Comparison of ENCODE assay signal across 3 cellular contexts in genomic region chr15:42201801-42202200, GRCh38.
A peak's percentile ranks its signal among the peaks of the same experiment; 100 is the strongest.
TF ChIP-seq lines count a peak whose summit lies in the region.

No MANE protein-coding gene starts in this region.

TF ChIP-seq in HepG2, 621 proteins besides CTCF, POLR2A, EP300 and RAD21:
- TF ChIP-seq ZNF629 (CRISPR knock-in tag; conservative IDR thresholded peaks at IDR 0.05) (peak; percentile 70), MIER3 (CRISPR knock-in tag; IDR thresholded peaks at IDR 0.05; ENCODE audit: borderline replicate concordance) (no peak)

TF ChIP-seq in K562, 482 proteins besides CTCF, POLR2A, EP300 and RAD21:
- TF ChIP-seq RBM25 (IDR thresholded peaks at IDR 0.05; ENCODE audit: low read depth, low read length, severe bottlenecking) (peak; percentile 88), CHCHD3 (CRISPR knock-in tag; IDR thresholded peaks at IDR 0.05) (no peak), ZNF354B (CRISPR knock-in tag; IDR thresholded peaks at IDR 0.05) (no peak), BCOR (IDR thresholded peaks at IDR 0.05) (peak; percentile 67; the same call in 1 of the 2 replicates), HMG20B (CRISPR knock-in tag; IDR thresholded peaks at IDR 0.05) (no peak)

TF ChIP-seq in neural cell, 6 proteins besides CTCF, POLR2A, EP300 and RAD21:
- no peak for TF ChIP-seq SMC3 (conservative IDR thresholded peaks at IDR 0.05; ENCODE audit: poor library complexity)
- no peak for TF ChIP-seq TAF1 (IDR thresholded peaks at IDR 0.05; ENCODE audit: low read depth)
- TF ChIP-seq EZH2 (IDR thresholded peaks at IDR 0.05; ENCODE audit: borderline replicate concordance, insufficient read depth, low read length, poor library complexity, severe bottlenecking), result no peak
- no peak for TF ChIP-seq MXI1 (conservative IDR thresholded peaks at IDR 0.05; ENCODE audit: poor library complexity, severe bottlenecking)
- no peak for TF ChIP-seq REST (IDR thresholded peaks at IDR 0.05; ENCODE audit: borderline replicate concordance)
- TF ChIP-seq POLR2AphosphoS5 (IDR thresholded peaks at IDR 0.05), result no peak
